Comparison of ENCODE assay signal across 8 cellular contexts in the genomic region with DNA sequence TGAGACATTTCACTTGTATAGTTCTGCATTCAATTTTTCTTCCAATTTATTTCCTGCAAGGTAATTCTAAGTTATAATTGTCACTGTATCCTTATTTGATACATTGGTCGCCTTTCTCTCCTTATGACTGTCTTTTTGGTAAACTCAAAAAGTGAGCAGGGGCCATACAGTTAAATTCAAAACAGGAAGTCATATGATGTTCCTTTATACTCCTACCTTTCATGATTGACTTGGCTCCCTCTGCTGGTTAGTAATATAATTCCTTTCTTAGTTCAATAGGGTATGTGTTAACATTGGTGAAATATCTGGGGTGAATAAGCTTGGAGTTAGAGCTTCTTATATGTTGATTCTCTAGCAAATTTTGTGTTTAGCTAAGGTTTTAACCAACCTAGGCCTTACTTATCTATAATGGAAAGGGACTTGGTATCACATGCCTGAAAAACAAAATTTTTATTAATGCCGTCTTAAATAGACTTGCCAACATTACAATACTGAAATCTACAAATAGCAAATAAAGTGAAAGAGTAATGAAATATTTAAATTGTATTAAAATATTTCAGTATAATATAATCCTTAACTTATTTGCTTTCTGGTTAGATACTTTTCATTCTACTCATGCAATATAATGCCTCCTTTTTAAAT.
A peak's percentile ranks its signal among the peaks of the same experiment; 100 is the strongest.
DNase-seq lines count a peak whose midpoint lies in the region; ATAC-seq lines count a peak whose summit lies in the region.

No MANE protein-coding gene starts in this region.

- H3K4me3 Mint-ChIP-seq in stimulated activated naive B cell treated with anti-CD40 and anti-IgM and Interleukin-4, amounts not matched to agents 10 μg/mL and 1 μg/mL and 100 μg/mL, for 72 hours: no peak overlapping the region
- H3K4me3 Mint-ChIP-seq in activated T-cell treated with anti-CD3 and anti-CD28 coated beads, Interleukin-2, amount 50 U/mL, for 24 hours: no peak overlapping the region

- no peaks in the 10 kb centered on the region for H3K27me3 Mint-ChIP-seq in stimulated activated naive B cell treated with anti-CD40 and anti-IgM and Interleukin-4, amounts not matched to agents 10 μg/mL and 1 μg/mL and 100 μg/mL, for 72 hours
- no peaks in the 10 kb centered on the region for H3K27me3 Mint-ChIP-seq in activated T-cell treated with anti-CD3 and anti-CD28 coated beads, Interleukin-2, amount 50 U/mL, for 24 hours

- H3K4me1 Mint-ChIP-seq in stimulated activated naive B cell treated with anti-CD40 and anti-IgM and Interleukin-4, amounts not matched to agents 10 μg/mL and 1 μg/mL and 100 μg/mL, for 72 hours: peaks cover 21 to 33% of the 10 kb centered on the region in 2 donors
- peaks cover 41% of the 10 kb centered on the region for H3K4me1 Mint-ChIP-seq in activated T-cell treated with anti-CD3 and anti-CD28 coated beads, Interleukin-2, amount 50 U/mL, for 24 hours (ENCODE audit: low read depth)

- ATAC-seq in GM21515 (IDR thresholded peaks at IDR 0.05; ENCODE audit: unreplicated experiment) (peak; percentile 53), HG03571 (IDR thresholded peaks at IDR 0.05; ENCODE audit: unreplicated experiment) (peak; percentile 77)
- ATAC-seq in stimulated activated naive B cell treated with anti-CD40 and anti-IgM and Interleukin-4, amounts not matched to agents 10 μg/mL and 1 μg/mL and 100 μg/mL, for 72 hours (replicated peaks): peak; percentile 86 to 88

- H3K27ac Mint-ChIP-seq in stimulated activated naive B cell treated with anti-CD40 and anti-IgM and Interleukin-4, amounts not matched to agents 10 μg/mL and 1 μg/mL and 100 μg/mL, for 72 hours: no peak overlapping the region
- H3K27ac Mint-ChIP-seq in activated T-cell treated with anti-CD3 and anti-CD28 coated beads, Interleukin-2, amount 50 U/mL, for 24 hours: no peak overlapping the region

- H3K9me3 Mint-ChIP-seq in stimulated activated naive B cell treated with anti-CD40 and anti-IgM and Interleukin-4, amounts not matched to agents 10 μg/mL and 1 μg/mL and 100 μg/mL, for 72 hours: peaks cover 0 to 2% of the 10 kb centered on the region in 2 donors
- H3K9me3 Mint-ChIP-seq in activated T-cell treated with anti-CD3 and anti-CD28 coated beads, Interleukin-2, amount 50 U/mL, for 24 hours: peaks cover 3% of the 10 kb centered on the region

- peaks cover 13 to 28% of the 10 kb centered on the region in 2 donors for H3K36me3 Mint-ChIP-seq in stimulated activated naive B cell treated with anti-CD40 and anti-IgM and Interleukin-4, amounts not matched to agents 10 μg/mL and 1 μg/mL and 100 μg/mL, for 72 hours
- peaks cover 32% of the 10 kb centered on the region for H3K36me3 Mint-ChIP-seq in activated T-cell treated with anti-CD3 and anti-CD28 coated beads, Interleukin-2, amount 50 U/mL, for 24 hours (ENCODE audit: low read depth)

- DNase-seq in ELR (ENCODE audit: low read depth): peak; percentile 83
- peak; percentile 78 to 90 for DNase-seq in NCI-H524 (lab: John Stamatoyannopoulos, UW)
- peak; percentile 62 for DNase-seq in amniotic epithelial cell (ENCODE audit: low read depth)
- DNase-seq in hepatic stellate cell (ENCODE audit: low spot score): peak; percentile 52
- DNase-seq in stimulated activated naive B cell treated with anti-CD40 and anti-IgM and Interleukin-4, amounts not matched to agents 10 μg/mL and 1 μg/mL and 100 μg/mL, for 72 hours: no peak
- DNase-seq in activated T-cell treated with anti-CD3 and anti-CD28 coated beads, Interleukin-2, amount 50 U/mL, for 24 hours: no peak

Comparison
In these comparisons a context has a peak if more than half of its experiments do, and no peak if none do; other contexts are left out.
1. DNase-seq: peak in ELR (single experiment), NCI-H524 (2 of 2), amniotic epithelial cell (single experiment) and hepatic stellate cell (single experiment); none in stimulated activated naive B cell treated with anti-CD40 and anti-IgM and Interleukin-4, amounts not matched to agents 10 μg/mL and 1 μg/mL and 100 μg/mL, for 72 hours (single experiment) and activated T-cell treated with anti-CD3 and anti-CD28 coated beads, Interleukin-2, amount 50 U/mL, for 24 hours (single experiment).
2. Peak in every context shown above with its lines, with median percentiles within 50 percentile points of each other: ATAC-seq.